Comparison of ENCODE assay signal across 8 cellular contexts in the genomic region with DNA sequence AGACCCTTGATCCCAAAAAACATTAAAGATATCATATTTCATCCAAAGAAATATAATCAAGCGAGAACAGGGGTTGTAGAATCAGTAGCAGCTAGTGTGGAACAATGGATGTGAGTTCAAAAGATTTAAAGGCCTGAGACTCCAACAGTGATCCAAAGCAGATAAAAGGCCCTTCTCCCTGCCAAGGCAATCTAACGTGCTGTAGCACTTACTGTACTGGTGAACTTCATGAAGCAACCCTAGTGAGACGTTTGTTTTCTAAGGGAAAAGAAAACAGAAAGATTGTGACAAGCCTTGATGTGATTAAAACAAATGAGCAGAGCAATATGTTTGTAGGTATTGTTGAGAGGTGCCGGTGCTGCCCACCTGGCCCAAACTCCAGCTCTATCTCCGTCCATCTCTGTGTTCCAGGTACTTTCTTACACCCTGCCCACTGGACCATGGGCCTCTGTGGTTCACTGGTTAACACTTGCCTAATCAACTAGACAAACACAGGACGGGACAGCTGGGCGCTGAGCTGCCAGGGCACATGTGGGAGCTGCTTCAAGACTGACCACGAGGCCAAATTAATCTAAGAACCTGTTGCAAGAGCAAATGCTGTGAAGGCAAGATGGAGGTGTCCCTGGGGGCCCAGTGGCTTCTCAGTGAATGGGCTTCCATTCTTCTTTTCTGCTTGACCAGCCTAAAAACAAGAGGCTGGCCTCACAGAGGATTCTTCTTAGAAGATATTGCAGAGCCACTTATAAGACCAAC.
DNase-seq lines count a peak whose midpoint lies in the region; ATAC-seq and TF ChIP-seq lines count a peak whose summit lies in the region.

No MANE protein-coding gene starts in this region.

- TF ChIP-seq CTCF in Panc1 (IDR thresholded peaks at IDR 0.05), result no peak
- no peak for TF ChIP-seq CTCF in esophagus muscularis mucosa (IDR thresholded peaks at IDR 0.05)
- TF ChIP-seq CTCF in foreskin keratinocyte (conservative IDR thresholded peaks at IDR 0.05), result no peak

- CTCF ChIA-PET in Panc1 (lab: Charles Lee), result no interaction called here

- H3K4me3 ChIP-seq in Panc1 (ENCODE audit: low read depth in 2 of 2, low read length in 2 of 2), result no peak overlapping the region
- no peak overlapping the region for H3K4me3 ChIP-seq in esophagus muscularis mucosa

- no peaks in the 10 kb centered on the region for H3K36me3 ChIP-seq in Panc1 (ENCODE audit: control insufficient read depth, insufficient read depth, low read length)
- H3K36me3 ChIP-seq in esophagus muscularis mucosa, result no peaks in the 10 kb centered on the region

- H3K4me1 ChIP-seq in Panc1 (ENCODE audit: control insufficient read depth, insufficient read depth, low read length) (peaks cover 10% of the 10 kb centered on the region), esophagus muscularis mucosa (peaks cover 25 to 35% (median 32%) of the 10 kb centered on the region in 4 donors), foreskin keratinocyte (peaks cover 13% of the 10 kb centered on the region)

- no TSS peak for BruUV-seq in Panc1 (replicated peaks; lab: Mats Ljungman, UMichigan)

- H3K27me3 ChIP-seq in Panc1 (ENCODE audit: control insufficient read depth, insufficient read depth, low read length), result no peaks in the 10 kb centered on the region
- no peaks in the 10 kb centered on the region for H3K27me3 ChIP-seq in esophagus muscularis mucosa
- H3K27me3 ChIP-seq in foreskin keratinocyte, result no peaks in the 10 kb centered on the region

- 95% methylated on average over 8 of the region's 8 CpGs for WGBS in esophagus muscularis mucosa

- no peak for TF ChIP-seq POLR2A in esophagus muscularis mucosa (IDR thresholded peaks at IDR 0.05; ENCODE audit: low read depth)

- POLR2A ChIA-PET in Panc1 (lab: Charles Lee), result no interaction called here

- H3K9me3 ChIP-seq in Panc1 (ENCODE audit: control insufficient read depth, insufficient read depth, low read depth, low read length), result no peaks in the 10 kb centered on the region
- no peaks in the 10 kb centered on the region for H3K9me3 ChIP-seq in esophagus muscularis mucosa

- no peak for ATAC-seq in Panc1
- ATAC-seq in foreskin keratinocyte, result no peak

- no peak for TF ChIP-seq EP300 in esophagus muscularis mucosa (IDR thresholded peaks at IDR 0.05)

- H3K27ac ChIP-seq in Panc1 (ENCODE audit: low read length) (peak overlapping the region; percentile 83; the same call in 1 of the 2 replicates), esophagus muscularis mucosa (replicated peaks in 1 of 4) (peak overlapping the region; percentile 90 to 95 (median 94)), foreskin keratinocyte (no peak overlapping the region)

- intact Hi-C loops in Panc1 (cut with micrococcal nuclease; ENCODE audit: unreplicated experiment), result no loop called here
- intact Hi-C loops in esophagus muscularis mucosa (cut with DNase I), result loop anchor here (10.0 kb wide), 1 partner anchor 79 kb away; no protein-coding TSS in a partner anchor

- peak; percentile 20 for DNase-seq in DMS53 (lab: John Stamatoyannopoulos, UW)
- no peak for DNase-seq in DMS53 treated with DMSO at 0.1 percent for 48 hours (lab: John Stamatoyannopoulos, UW; ENCODE audit: unreplicated experiment)
- DNase-seq in Panc1 (ENCODE audit: low read depth, low spot score), result no peak
- no peak for DNase-seq in esophagus muscularis mucosa (ENCODE audit: extremely low spot score)
- peak; percentile 41 for DNase-seq in retina
- no peak for DNase-seq in foreskin keratinocyte
- no peak for DNase-seq in HPDE6-E6E7 (ENCODE audit: extremely low spot score)
- no peak for DNase-seq in NCI-H1694 (lab: John Stamatoyannopoulos, UW)

- in situ Hi-C loops in Panc1 (cut with HindIII; ENCODE audit: low pct_unique_long_range_greater_than_20kb, low sequenced_read_pairs), result no loop called here

Comparison
In these comparisons a context has a peak if more than half of its experiments do, and no peak if none do; other contexts are left out.
1. DNase-seq: peak in DMS53 (single experiment) and retina (single experiment); none in DMS53 treated with DMSO at 0.1 percent for 48 hours (single experiment), Panc1 (single experiment), esophagus muscularis mucosa (single experiment), foreskin keratinocyte (0 of 2), HPDE6-E6E7 (single experiment) and NCI-H1694 (single experiment).